ENCODE assay signal across 20 cellular contexts in the genomic region with DNA sequence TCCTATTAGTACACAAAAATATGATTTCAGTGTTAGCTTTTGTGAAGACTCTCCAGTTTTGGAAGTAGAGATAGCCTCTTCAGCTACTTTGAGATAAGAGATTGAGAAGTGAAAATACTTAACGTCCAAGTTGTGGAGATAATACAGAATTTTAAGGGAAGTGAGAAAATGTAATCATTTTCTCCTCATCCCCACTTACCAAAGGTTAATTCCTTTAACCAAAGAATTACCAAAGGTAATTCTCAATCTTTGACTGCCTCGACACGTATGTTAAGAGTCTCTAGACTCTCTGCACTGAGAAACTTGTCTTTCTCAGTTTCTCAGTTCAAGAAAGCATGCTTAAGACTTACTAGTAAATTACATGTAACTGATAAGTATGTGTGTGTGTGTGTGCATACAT. TPM values are rescaled to one million over a fixed set of nuclear protein-coding genes. Genes with fewer than 3 reads are reported as not detected.
DNase-seq lines count a peak whose midpoint lies in the region; ATAC-seq and TF ChIP-seq lines count a peak whose summit lies in the region.
"Had no signal": no experiment of that assay in that cellular context is flagged by ENCODE, and none has a peak within 500 bp of the region (broad histone marks: within the 10 kb centered on the region; RNA-seq: fewer than 3 reads in every experiment).

No MANE protein-coding gene starts in this region.

- peaks cover 8% of the 10 kb centered on the region; the same call in 1 of the 2 replicates for H4K20me1 ChIP-seq in OCI-LY3 (ENCODE audit: insufficient read depth, low read length)

- H3K9me3 Mint-ChIP-seq in activated T-helper 1 cell treated with anti-CD3 and anti-CD28 coated beads, Interleukin-12 subunit alpha, Interleukin-12 subunit beta, Interleukin-2, Interleukin-4 antibody, amounts not matched to agents 30 ng/mL and 10 ng/mL and 1 ng/mL, durations not matched to agents 14 hours and 24 hours and 36 hours = no peaks in the 10 kb centered on the region

- H3K27me3 Mint-ChIP-seq in activated T-helper 1 cell treated with anti-CD3 and anti-CD28 coated beads, Interleukin-12 subunit alpha, Interleukin-12 subunit beta, Interleukin-2, Interleukin-4 antibody, amounts not matched to agents 30 ng/mL and 10 ng/mL and 1 ng/mL, durations not matched to agents 14 hours and 24 hours and 36 hours (ENCODE audit: insufficient read depth) = no peaks in the 10 kb centered on the region
- H3K27me3 Mint-ChIP-seq: T-helper 17 cell had no signal

- H3K27ac ChIP-seq in OCI-LY3 (ENCODE audit: low read length) = peak overlapping the region; percentile 2; the same call in 1 of the 2 replicates
- H3K27ac ChIP-seq: A549, C4-2B had no signal

- TF ChIP-seq CTCF in GM13976 (IDR thresholded peaks at IDR 0.05; ENCODE audit: borderline replicate concordance, control extremely low read depth, extremely low read depth, insufficient read depth, missing control alignments) (no peak), OCI-LY3 (IDR thresholded peaks at IDR 0.05; ENCODE audit: low read depth, low read length) (no peak)

- peaks cover 13% of the 10 kb centered on the region for H3K4me1 ChIP-seq in OCI-LY3 (ENCODE audit: low read length)
- H3K4me1 ChIP-seq: A549 had no signal

- no peaks in the 10 kb centered on the region for H3K9me3 ChIP-seq in OCI-LY3 (ENCODE audit: insufficient read depth, low read length)
- H3K9me3 ChIP-seq: A549 had no signal

- DNase-seq in GM13976 (ENCODE audit: low spot score) (peak; percentile 28), CD1c-positive myeloid dendritic cell (ENCODE audit: extremely low spot score) (no peak), HUDEP-2 (lab: John Stamatoyannopoulos, UW; ENCODE audit: unreplicated experiment in 76 of 76) (no peak), NCI-H524 (lab: John Stamatoyannopoulos, UW) (no peak)
- DNase-seq in activated T-helper 1 cell treated with anti-CD3 and anti-CD28 coated beads, Interleukin-12 subunit alpha, Interleukin-12 subunit beta, Interleukin-2, Interleukin-4 antibody, amounts not matched to agents 30 ng/mL and 10 ng/mL and 1 ng/mL, durations not matched to agents 14 hours and 24 hours and 36 hours (ENCODE audit: low spot score) = no peak
- DNase-seq: COR-L47, DMS153, NCI-H1048, NCI-H146, NCI-H2081 treated with DMSO at 0.1 percent for 48 hours, NCI-H2227 treated with DMSO at 0.1 percent for 48 hours, NCI-H526 treated with DMSO at 0.1 percent for 48 hours, SHP77, T-helper 17 cell had no signal

- no peaks in the 10 kb centered on the region for H3K27me3 ChIP-seq in OCI-LY3 (ENCODE audit: low read depth, low read length)

- in situ Hi-C loops in GM13976 (cut with MboI; ENCODE audit: low sequenced_read_pairs, unreplicated experiment) = no loop called here

- ATAC-seq in GM19351 (IDR thresholded peaks at IDR 0.05; ENCODE audit: unreplicated experiment) (peak; percentile 65), HG02610 (IDR thresholded peaks at IDR 0.05; ENCODE audit: unreplicated experiment) (peak; percentile 57)
- ATAC-seq: A549, SK-N-SH treated with all-trans-retinoic acid at 6 μM for 48 hours, T-helper 17 cell had no signal

- no peak overlapping the region for H3K27ac Mint-ChIP-seq in activated T-helper 1 cell treated with anti-CD3 and anti-CD28 coated beads, Interleukin-12 subunit alpha, Interleukin-12 subunit beta, Interleukin-2, Interleukin-4 antibody, amounts not matched to agents 30 ng/mL and 10 ng/mL and 1 ng/mL, durations not matched to agents 14 hours and 24 hours and 36 hours
- H3K27ac Mint-ChIP-seq: T-helper 17 cell had no signal

- no peak overlapping the region for H3K4me3 ChIP-seq in OCI-LY3 (ENCODE audit: low read length)
- H3K4me3 ChIP-seq: A549 had no signal

- peaks cover 32% of the 10 kb centered on the region for H3K36me3 Mint-ChIP-seq in activated T-helper 1 cell treated with anti-CD3 and anti-CD28 coated beads, Interleukin-12 subunit alpha, Interleukin-12 subunit beta, Interleukin-2, Interleukin-4 antibody, amounts not matched to agents 30 ng/mL and 10 ng/mL and 1 ng/mL, durations not matched to agents 14 hours and 24 hours and 36 hours (ENCODE audit: low read depth)

- peaks cover 16% of the 10 kb centered on the region for H3K36me3 ChIP-seq in OCI-LY3 (replicated peaks; ENCODE audit: low read depth, low read length)

- H3K4me3 Mint-ChIP-seq in activated T-helper 1 cell treated with anti-CD3 and anti-CD28 coated beads, Interleukin-12 subunit alpha, Interleukin-12 subunit beta, Interleukin-2, Interleukin-4 antibody, amounts not matched to agents 30 ng/mL and 10 ng/mL and 1 ng/mL, durations not matched to agents 14 hours and 24 hours and 36 hours = no peak overlapping the region
- H3K4me3 Mint-ChIP-seq: T-helper 17 cell had no signal

- H3K4me1 Mint-ChIP-seq in activated T-helper 1 cell treated with anti-CD3 and anti-CD28 coated beads, Interleukin-12 subunit alpha, Interleukin-12 subunit beta, Interleukin-2, Interleukin-4 antibody, amounts not matched to agents 30 ng/mL and 10 ng/mL and 1 ng/mL, durations not matched to agents 14 hours and 24 hours and 36 hours (ENCODE audit: low read depth) = no peaks in the 10 kb centered on the region

- intact Hi-C loops in activated T-helper 1 cell treated with anti-CD3 and anti-CD28 coated beads, Interleukin-12 subunit alpha, Interleukin-12 subunit beta, Interleukin-2, Interleukin-4 antibody, amounts not matched to agents 30 ng/mL and 10 ng/mL and 1 ng/mL, durations not matched to agents 14 hours and 24 hours and 36 hours (cut with micrococcal nuclease) = no loop called here

- H3K9ac ChIP-seq in OCI-LY3 (ENCODE audit: low read length) = no peak overlapping the region

- H3K4me2 ChIP-seq in OCI-LY3 (ENCODE audit: low read length) = peak overlapping the region; percentile 49
- H3K4me2 ChIP-seq: A549 had no signal

- no peak overlapping the region for H2AFZ ChIP-seq in OCI-LY3 (ENCODE audit: low read depth, low read length)

- no peaks in the 10 kb centered on the region for H3K79me2 ChIP-seq in OCI-LY3 (ENCODE audit: low read length)

RNA-seq across cellular contexts. Expression of a gene that starts 15.3 kb away (rescaled TPM):
- total RNA-seq in activated T-helper 1 cell treated with anti-CD3 and anti-CD28 coated beads, Interleukin-12 subunit alpha, Interleukin-12 subunit beta, Interleukin-2, Interleukin-4 antibody, amounts not matched to agents 30 ng/mL and 10 ng/mL and 1 ng/mL, durations not matched to agents 14 hours and 24 hours and 36 hours = 19.3 and 21.6 TPM in 2 replicates

RNA-seq across cellular contexts. Expression of a gene that starts 15.5 kb away (rescaled TPM):
- total RNA-seq in activated T-helper 1 cell treated with anti-CD3 and anti-CD28 coated beads, Interleukin-12 subunit alpha, Interleukin-12 subunit beta, Interleukin-2, Interleukin-4 antibody, amounts not matched to agents 30 ng/mL and 10 ng/mL and 1 ng/mL, durations not matched to agents 14 hours and 24 hours and 36 hours = 337 and 345 TPM in 2 replicates

RNA-seq across cellular contexts. Expression of a gene that starts 27.3 kb away (rescaled TPM):
- total RNA-seq in activated T-helper 1 cell treated with anti-CD3 and anti-CD28 coated beads, Interleukin-12 subunit alpha, Interleukin-12 subunit beta, Interleukin-2, Interleukin-4 antibody, amounts not matched to agents 30 ng/mL and 10 ng/mL and 1 ng/mL, durations not matched to agents 14 hours and 24 hours and 36 hours = 55.8 and 59.4 TPM in 2 replicates
